Comparison of ENCODE assay signal across 16 cellular contexts in the genomic region with DNA sequence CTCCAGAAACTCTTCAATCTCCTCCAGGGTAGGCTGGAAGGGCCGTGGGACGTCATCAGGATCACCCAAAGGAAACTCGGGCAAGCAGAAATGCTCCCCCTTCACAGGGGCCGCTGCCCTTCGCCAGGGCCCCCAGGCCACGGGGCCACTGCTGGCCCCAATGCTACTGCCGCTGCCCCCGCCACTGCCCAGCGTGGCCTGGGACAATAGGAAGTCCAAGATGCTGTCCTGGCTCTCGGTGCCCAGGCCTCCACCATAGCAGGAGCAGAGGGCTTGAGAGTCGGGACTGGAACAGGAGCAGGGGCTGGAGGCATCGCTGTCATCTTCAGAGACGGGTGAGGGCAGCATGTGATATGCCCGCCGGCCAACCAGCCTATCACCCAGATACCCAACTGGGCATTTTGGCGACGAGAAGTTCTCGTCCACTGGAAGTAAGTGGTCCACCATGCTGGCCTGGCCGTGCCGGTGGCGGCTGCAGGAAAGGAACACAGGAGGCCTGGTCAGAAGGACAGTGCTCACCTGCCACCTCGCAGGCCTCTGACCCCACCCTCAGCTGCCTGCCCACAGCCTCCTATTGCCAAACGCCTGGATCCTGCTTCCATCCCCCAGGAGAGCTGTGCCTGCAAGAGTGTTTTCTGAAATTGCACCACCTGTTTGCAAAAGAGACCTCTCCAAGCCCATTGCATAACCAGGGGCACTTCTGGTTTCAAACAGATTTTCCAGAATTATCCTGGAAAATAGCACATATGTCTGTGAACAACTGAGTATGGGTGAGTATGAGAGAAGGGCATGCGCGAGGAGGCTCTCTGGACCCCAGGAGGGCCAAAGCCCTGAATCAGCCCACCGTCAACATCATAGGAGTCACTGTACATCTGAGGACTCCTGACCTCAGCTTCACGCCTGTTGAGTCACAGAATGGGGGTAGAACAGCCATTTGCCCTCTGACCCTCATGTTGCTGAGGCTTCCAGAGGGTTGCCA. TPM values are rescaled to one million over a fixed set of nuclear protein-coding genes. Genes with fewer than 3 reads are reported as not detected.
DNase-seq lines count a peak whose midpoint lies in the region; ATAC-seq, FAIRE-seq and TF ChIP-seq lines count a peak whose summit lies in the region.
"Had no signal": no experiment of that assay in that cellular context is flagged by ENCODE, and none has a peak within 500 bp of the region (broad histone marks: within the 10 kb centered on the region; RNA-seq: fewer than 3 reads in every experiment).

No MANE protein-coding gene starts in this region.

- H3K4me1 Mint-ChIP-seq in activated B cell treated with CpG ODN at 0.5 μM for 24 hours = peaks cover 10% of the 10 kb centered on the region

- no peaks in the 10 kb centered on the region for H3K9me3 Mint-ChIP-seq in activated B cell treated with CpG ODN at 0.5 μM for 24 hours
- H3K9me3 Mint-ChIP-seq: endodermal cell had no signal

- no peak for FAIRE-seq in kidney (lab: Jason Lieb, UNC)
- FAIRE-seq: astrocyte had no signal

- intact Hi-C loops in activated B cell treated with CpG ODN at 0.5 μM for 24 hours (cut with micrococcal nuclease) = no loop called here
- intact Hi-C loops in kidney (cut with DNase I) = no loop called here
- intact Hi-C loops in spleen (cut with DNase I; ENCODE audit: low total_unique reads) = no loop called here

- H3K27me3 ChIP-seq in spleen (replicated peaks in 1 of 7) = peaks cover 0 to 33% (median 13%) of the 10 kb centered on the region in 7 donors

- WGBS in spleen, 5 donors = 87 to 96% (median 88%) methylated on average over 14 to 27 of the region's 27 CpGs

- H3K9ac ChIP-seq in kidney (ENCODE audit: low read length in 2 of 2) = no peak overlapping the region

- CTCF ChIA-PET in activated B cell treated with CpG ODN at 0.5 μM for 24 hours (lab: Charles Lee) = no interaction called here

- POLR2A ChIA-PET in activated B cell treated with CpG ODN at 0.5 μM for 24 hours (lab: Charles Lee) = no interaction called here

- H3K27ac Mint-ChIP-seq in activated B cell treated with CpG ODN at 0.5 μM for 24 hours = no peak overlapping the region

- H3K4me3 ChIP-seq in kidney (ENCODE audit: low read length in 2 of 2) (no peak overlapping the region), spleen (no peak overlapping the region)

- H3K9me3 ChIP-seq in kidney (ENCODE audit: control insufficient read depth in 1 of 2, low read length in 2 of 2) (no peaks in the 10 kb centered on the region), spleen (no peaks in the 10 kb centered on the region)

- TF ChIP-seq POLR2A in spleen (IDR thresholded peaks at IDR 0.05) = no peak

- ATAC-seq in activated B cell treated with CpG ODN at 0.5 μM for 24 hours (ENCODE audit: low read depth) = no peak

- H3K27me3 Mint-ChIP-seq in activated B cell treated with CpG ODN at 0.5 μM for 24 hours = peaks cover 12% of the 10 kb centered on the region

- H3K27ac ChIP-seq in kidney (ENCODE audit: low read depth in 2 of 2, low read length in 2 of 2) (peak overlapping the region in 1 of 2 donors; percentile 25), spleen (no peak overlapping the region)

- peaks cover 1% of the 10 kb centered on the region for H3K36me3 Mint-ChIP-seq in activated B cell treated with CpG ODN at 0.5 μM for 24 hours (ENCODE audit: low read depth)

- TF ChIP-seq CTCF in activated B cell treated with CpG ODN at 0.5 μM for 24 hours (IDR thresholded peaks at IDR 0.05) = no peak
- TF ChIP-seq CTCF in kidney (IDR thresholded peaks at IDR 0.05; ENCODE audit: borderline replicate concordance, extremely low read depth, insufficient read depth) = no peak
- no peak for TF ChIP-seq CTCF in spleen (IDR thresholded peaks at IDR 0.05 in 8 of 11, conservative IDR thresholded peaks at IDR 0.05 in 3 of 11)

- H3K36me3 ChIP-seq in kidney (ENCODE audit: control insufficient read depth in 1 of 2, insufficient read depth in 2 of 2, low read length in 2 of 2) (peaks cover 9 to 38% of the 10 kb centered on the region in 2 donors), spleen (peaks cover 0 to 10% (median 0%) of the 10 kb centered on the region in 6 donors)

- DNase-seq in NCI-H2107 treated with DMSO at 0.1 percent for 48 hours (lab: John Stamatoyannopoulos, UW; ENCODE audit: unreplicated experiment) = peak; percentile 41
- DNase-seq in NCI-H2107 (lab: John Stamatoyannopoulos, UW) = no peak
- peak; percentile 12 for DNase-seq in activated B cell treated with CpG ODN at 0.5 μM for 24 hours
- peak; percentile 37 for DNase-seq in kidney
- DNase-seq in spleen = peak; percentile 70
- DNase-seq in A172 (ENCODE audit: low spot score) = no peak
- DNase-seq in HK-2 (ENCODE audit: unreplicated experiment) = no peak
- DNase-seq in nucleus accumbens (lab: John Stamatoyannopoulos, UW) = no peak
- DNase-seq: COR-L47, endodermal cell, hypothalamus, NCI-H1417, NCI-H526, SHP77 treated with DMSO at 0.1 percent for 48 hours had no signal

- no peak overlapping the region for H3K4me3 Mint-ChIP-seq in activated B cell treated with CpG ODN at 0.5 μM for 24 hours
- H3K4me3 Mint-ChIP-seq: endodermal cell had no signal

- peaks cover 24 to 28% of the 10 kb centered on the region in 2 donors for H3K4me1 ChIP-seq in kidney (ENCODE audit: control insufficient read depth in 1 of 2, insufficient read depth in 1 of 2, low read depth in 1 of 2, low read length in 2 of 2)
- H3K4me1 ChIP-seq in spleen = peaks cover 0 to 36% (median 28%) of the 10 kb centered on the region in 6 donors

RNA-seq across cellular contexts. Expression of gene KLF15, which starts 4.4 kb away (rescaled TPM):
- 0.31 and 0.39 TPM in 2 replicates for total RNA-seq in activated B cell treated with CpG ODN at 0.5 μM for 24 hours
- total RNA-seq in kidney = 22.9 TPM
- 30.0 TPM for polyA plus RNA-seq in kidney (ENCODE audit: insufficient read depth, low read depth, low replicate concordance)
- 1 to 10 TPM in 6 of 7 donors, under 1 TPM in 1; 0.57 to 9.5 (median 4.8) TPM for total RNA-seq in spleen
- polyA plus RNA-seq in spleen = 1 to 10 TPM in 2 of 3 donors, under 1 TPM in 1; 0.63 to 3.1 (median 2.4) TPM
- 0.03 and 0.31 TPM in 2 replicates for total RNA-seq in A172 (2014; rRNA removed; shearing (Covaris generic))
- total RNA-seq: mononuclear cell had no signal

RNA-seq across cellular contexts. Expression of gene CFAP100, which starts 41.9 kb away (rescaled TPM):
- total RNA-seq in activated B cell treated with CpG ODN at 0.5 μM for 24 hours (not detected in 2 replicates), kidney (not detected), spleen (not detected)
- polyA plus RNA-seq in kidney (ENCODE audit: insufficient read depth, low read depth, low replicate concordance) (0.60 TPM), spleen (not detected)
- not detected in 2 replicates for total RNA-seq in A172 (2014; rRNA removed; shearing (Covaris generic))
- total RNA-seq: astrocyte, mononuclear cell had no signal

Comparison
In these comparisons a context has a peak if more than half of its experiments do, and no peak if none do; other contexts are left out.
1. DNase-seq: peak in NCI-H2107 treated with DMSO at 0.1 percent for 48 hours (single experiment), activated B cell treated with CpG ODN at 0.5 μM for 24 hours (single experiment), kidney (single experiment) and spleen (single experiment); none in NCI-H2107 (single experiment), A172 (single experiment), HK-2 (single experiment) and nucleus accumbens (0 of 56).